ENCODE assay signal across 10 cellular contexts in genomic region chr20:46715292-46715756, GRCh38. TPM values are rescaled to one million over a fixed set of nuclear protein-coding genes. Genes with fewer than 3 reads are reported as not detected.
DNase-seq lines count a peak whose midpoint lies in the region; ATAC-seq and TF ChIP-seq lines count a peak whose summit lies in the region.
"Had no signal": no experiment of that assay in that cellular context is flagged by ENCODE, and none has a peak within 500 bp of the region (broad histone marks: within the 10 kb centered on the region; RNA-seq: fewer than 3 reads in every experiment).

No MANE protein-coding gene starts in this region.

- TF ChIP-seq CTCF in AG10803 (conservative IDR thresholded peaks at IDR 0.05; ENCODE audit: low read length): peak; percentile 52
- peak; percentile 21 for TF ChIP-seq CTCF in neural crest cell (conservative IDR thresholded peaks at IDR 0.05)

- no peaks in the 10 kb centered on the region for H3K27me3 Mint-ChIP-seq in neural crest cell (ENCODE audit: low read depth)
- peaks cover 14% of the 10 kb centered on the region for H3K27me3 Mint-ChIP-seq in activated CD4-positive, alpha-beta T cell treated with anti-CD3 and anti-CD28 coated beads, Interleukin-2, amount 10 ng/mL, durations not matched to agents 7 days and 5 days

- DNase-seq in AG10803 (ENCODE audit: low read depth): peak; percentile 95
- DNase-seq in NCI-H226: peak; percentile 11
- no peak for DNase-seq in neural crest cell (ENCODE audit: low read depth, low spot score)
- DNase-seq in NCI-H69 (lab: John Stamatoyannopoulos, UW): no peak
- DNase-seq in activated CD4-positive, alpha-beta T cell treated with anti-CD3 and anti-CD28 coated beads, Interleukin-2, amount 10 ng/mL, durations not matched to agents 7 days and 5 days: no peak
- DNase-seq: NCI-H1048, SJCRH30 had no signal

- H3K36me3 Mint-ChIP-seq in neural crest cell (ENCODE audit: low read depth): peaks cover 11% of the 10 kb centered on the region
- H3K36me3 Mint-ChIP-seq in activated CD4-positive, alpha-beta T cell treated with anti-CD3 and anti-CD28 coated beads, Interleukin-2, amount 10 ng/mL, durations not matched to agents 7 days and 5 days (ENCODE audit: low read depth): no peaks in the 10 kb centered on the region

- peaks cover 1% of the 10 kb centered on the region for H3K9me3 Mint-ChIP-seq in neural crest cell
- H3K9me3 Mint-ChIP-seq in activated CD4-positive, alpha-beta T cell treated with anti-CD3 and anti-CD28 coated beads, Interleukin-2, amount 10 ng/mL, durations not matched to agents 7 days and 5 days: peaks cover under 1% of the 10 kb centered on the region

- ATAC-seq in esophagus mucosa (peak; percentile 61), GM18517 (IDR thresholded peaks at IDR 0.05; ENCODE audit: unreplicated experiment) (no peak), GM18498 (IDR thresholded peaks at IDR 0.05; ENCODE audit: unreplicated experiment) (no peak)

- H3K4me3 ChIP-seq in AG10803 (ENCODE audit: low read length): no peak overlapping the region
- H3K4me3 ChIP-seq: SJCRH30 had no signal

- H3K4me1 Mint-ChIP-seq in neural crest cell: peaks cover 18% of the 10 kb centered on the region
- no peaks in the 10 kb centered on the region for H3K4me1 Mint-ChIP-seq in activated CD4-positive, alpha-beta T cell treated with anti-CD3 and anti-CD28 coated beads, Interleukin-2, amount 10 ng/mL, durations not matched to agents 7 days and 5 days

- H3K4me3 Mint-ChIP-seq in neural crest cell: no peak overlapping the region
- H3K4me3 Mint-ChIP-seq in activated CD4-positive, alpha-beta T cell treated with anti-CD3 and anti-CD28 coated beads, Interleukin-2, amount 10 ng/mL, durations not matched to agents 7 days and 5 days: no peak overlapping the region

- POLR2A ChIA-PET in activated CD4-positive, alpha-beta T cell treated with anti-CD3 and anti-CD28 coated beads, Interleukin-2, amount 10 ng/mL, durations not matched to agents 7 days and 5 days (lab: Charles Lee): no interaction called here

- CTCF ChIA-PET in activated CD4-positive, alpha-beta T cell treated with anti-CD3 and anti-CD28 coated beads, Interleukin-2, amount 10 ng/mL, durations not matched to agents 7 days and 5 days (lab: Charles Lee): no interaction called here

- no peak overlapping the region for H3K27ac Mint-ChIP-seq in neural crest cell (ENCODE audit: unreplicated experiment)
- no peak overlapping the region for H3K27ac Mint-ChIP-seq in activated CD4-positive, alpha-beta T cell treated with anti-CD3 and anti-CD28 coated beads, Interleukin-2, amount 10 ng/mL, durations not matched to agents 7 days and 5 days

RNA-seq across cellular contexts. Expression of gene SLC2A10, which starts 5.9 kb away (rescaled TPM):
- total RNA-seq in esophagus mucosa (2.1 TPM), neural crest cell (11.3 and 12.7 TPM in 2 replicates)
- not detected for total RNA-seq in activated CD4-positive, alpha-beta T cell treated with anti-CD3 and anti-CD28 coated beads, Interleukin-2, amount 10 ng/mL, durations not matched to agents 7 days and 5 days

RNA-seq across cellular contexts. Expression of gene TP53RK, which starts 26.1 kb away (rescaled TPM):
- total RNA-seq in esophagus mucosa: 7.8 TPM
- total RNA-seq in neural crest cell: 19.5 and 19.8 TPM in 2 replicates
- 10 to 100 TPM; 15.2 to 18.0 TPM for total RNA-seq in activated CD4-positive, alpha-beta T cell treated with anti-CD3 and anti-CD28 coated beads, Interleukin-2, amount 10 ng/mL, durations not matched to agents 7 days and 5 days

Comparison
In these comparisons a context has a peak if more than half of its experiments do, and no peak if none do; other contexts are left out.
1. DNase-seq: peak in AG10803 (single experiment) and NCI-H226 (single experiment); none in neural crest cell (single experiment), NCI-H69 (single experiment) and activated CD4-positive, alpha-beta T cell treated with anti-CD3 and anti-CD28 coated beads, Interleukin-2, amount 10 ng/mL, durations not matched to agents 7 days and 5 days (single experiment).